Comparison of ENCODE assay signal across 8 cellular contexts in genomic region chr17:39461911-39462641, GRCh38. TPM values are rescaled to one million over a fixed set of nuclear protein-coding genes. Genes with fewer than 3 reads are reported as not detected.
DNase-seq lines count a peak whose midpoint lies in the region; ATAC-seq and TF ChIP-seq lines count a peak whose summit lies in the region.

No MANE protein-coding gene starts in this region.

- no peaks in the 10 kb centered on the region for H3K27me3 Mint-ChIP-seq in Calu3 (ENCODE audit: unreplicated experiment)

- intact Hi-C loops in Calu3 (cut with micrococcal nuclease; ENCODE audit: unreplicated experiment): loop anchor here (1.0 to 10.0 kb wide), 2 partner anchors 11 to 223 kb away; partner anchors contain the start of genes MED1 and PGAP3

- H3K9ac ChIP-seq in Loucy (ENCODE audit: low read depth, low read length, poor library complexity, severe bottlenecking): peak overlapping the region; percentile 96

- H2AFZ ChIP-seq in Loucy (ENCODE audit: low read length) (peak overlapping the region; percentile 86), neuron (ENCODE audit: low read depth, low read length) (no peak overlapping the region)

- CTCF ChIA-PET in Calu3 (lab: Charles Lee): interaction anchor here (0.6 to 6.2 kb wide), 30 partner anchors 10 to 1847 kb away, joined by 3 to 149 read pairs (median 5); partner anchors contain the start of genes FBXL20, MED1 and PNMT

- H3K9me3 ChIP-seq in Loucy (ENCODE audit: insufficient read depth, low read depth, low read length): no peaks in the 10 kb centered on the region
- H3K9me3 ChIP-seq in neuron (ENCODE audit: low read length): no peaks in the 10 kb centered on the region

- no peaks in the 10 kb centered on the region for H3K9me3 Mint-ChIP-seq in Calu3 (ENCODE audit: low read depth, unreplicated experiment)

- no TSS peak for BruUV-seq in Calu3 (replicated peaks; lab: Mats Ljungman, UMichigan)

- peak; percentile 13 for TF ChIP-seq CTCF in Calu3 (IDR thresholded peaks at IDR 0.05; ENCODE audit: unreplicated experiment)
- no peak for TF ChIP-seq CTCF in Loucy (conservative IDR thresholded peaks at IDR 0.05; ENCODE audit: low read length)
- TF ChIP-seq CTCF in foreskin fibroblast (IDR thresholded peaks at IDR 0.05; ENCODE audit: low read depth, low read length): no peak

- peaks cover 57% of the 10 kb centered on the region for H3K79me2 ChIP-seq in Loucy (ENCODE audit: insufficient read depth, low read length)

- H3K36me3 ChIP-seq in Loucy (ENCODE audit: insufficient read depth, low read length): no peaks in the 10 kb centered on the region
- H3K36me3 ChIP-seq in neuron (ENCODE audit: insufficient read depth, low read length): peaks cover 6% of the 10 kb centered on the region

- peak overlapping the region; percentile 79 for H3K4me3 Mint-ChIP-seq in Calu3 (ENCODE audit: low read depth, unreplicated experiment)

- H3K4me3 ChIP-seq in Loucy (ENCODE audit: low read length, poor library complexity, severe bottlenecking) (peak overlapping the region; percentile 95), foreskin fibroblast (ENCODE audit: low read depth in 1 of 2, low read length in 2 of 2) (peak overlapping the region; percentile 72 to 100), neuron (ENCODE audit: low read length) (peak overlapping the region; percentile 88)

- DNase-seq in Calu3: peak; percentile 98
- peak; percentile 4 for DNase-seq in activated T-helper 9 cell treated with anti-CD3 and anti-CD28 coated beads, Interleukin-2, amount 50 U/mL, for 16 hours (ENCODE audit: low read depth)
- DNase-seq in foreskin fibroblast: peak; percentile 58 to 84
- DNase-seq in NCI-H187 treated with DMSO at 0.1 percent for 48 hours (lab: John Stamatoyannopoulos, UW): no peak
- no peak for DNase-seq in DMS114 treated with DMSO at 0.1 percent for 48 hours (lab: John Stamatoyannopoulos, UW; ENCODE audit: unreplicated experiment)

- peaks cover 48% of the 10 kb centered on the region for H4K20me1 ChIP-seq in Loucy (ENCODE audit: insufficient read depth, low read length, poor library complexity, severe bottlenecking)

- H3K27me3 ChIP-seq in Loucy (ENCODE audit: insufficient read depth, low read length, poor library complexity, severe bottlenecking): no peaks in the 10 kb centered on the region
- no peaks in the 10 kb centered on the region for H3K27me3 ChIP-seq in neuron (ENCODE audit: insufficient read depth, low read length)

- H3K27ac Mint-ChIP-seq in Calu3 (ENCODE audit: unreplicated experiment): peak overlapping the region; percentile 92

- H3K4me1 ChIP-seq in Loucy (ENCODE audit: insufficient read depth, low read length, poor library complexity, severe bottlenecking): peaks cover 22% of the 10 kb centered on the region
- H3K4me1 ChIP-seq in neuron (ENCODE audit: insufficient read depth, low read length): peaks cover 17% of the 10 kb centered on the region

- peaks cover 20% of the 10 kb centered on the region for H3K4me1 Mint-ChIP-seq in Calu3 (ENCODE audit: low read depth, unreplicated experiment)

- no peaks in the 10 kb centered on the region for H3K9me2 ChIP-seq in Loucy (replicated peaks; ENCODE audit: low read depth, low read length)

- ATAC-seq in GM21528 (IDR thresholded peaks at IDR 0.05; ENCODE audit: low FRiP score, unreplicated experiment): peak; percentile 50

- H3K4me2 ChIP-seq in Loucy (ENCODE audit: low read depth, low read length, poor library complexity, severe bottlenecking): peak overlapping the region; percentile 97

- H3F3A ChIP-seq in Loucy (ENCODE audit: low read depth): peaks cover 3% of the 10 kb centered on the region; the same call in 1 of the 2 replicates

- H3K36me3 Mint-ChIP-seq in Calu3 (ENCODE audit: insufficient read depth, unreplicated experiment): peaks cover 74% of the 10 kb centered on the region

RNA-seq across cellular contexts. Expression of gene CDK12, which starts 0.8 kb away (rescaled TPM):
- 321 and 329 TPM in 2 replicates for total RNA-seq in Calu3 (2022)

RNA-seq across cellular contexts. Expression of gene MED1, which starts 11.0 kb away (rescaled TPM):
- 227 and 230 TPM in 2 replicates for total RNA-seq in Calu3 (2022)

Comparison
In these comparisons a context has a peak if more than half of its experiments do, and no peak if none do; other contexts are left out.
1. DNase-seq: peak in Calu3 (single experiment), activated T-helper 9 cell treated with anti-CD3 and anti-CD28 coated beads, Interleukin-2, amount 50 U/mL, for 16 hours (single experiment) and foreskin fibroblast (2 of 2); none in NCI-H187 treated with DMSO at 0.1 percent for 48 hours (single experiment) and DMS114 treated with DMSO at 0.1 percent for 48 hours (single experiment).
2. Peak in every context shown above with its lines, with median percentiles within 50 percentile points of each other: H3K4me3 ChIP-seq.